2 cellular contexts compared by ENCODE assay signal in the genomic region with DNA sequence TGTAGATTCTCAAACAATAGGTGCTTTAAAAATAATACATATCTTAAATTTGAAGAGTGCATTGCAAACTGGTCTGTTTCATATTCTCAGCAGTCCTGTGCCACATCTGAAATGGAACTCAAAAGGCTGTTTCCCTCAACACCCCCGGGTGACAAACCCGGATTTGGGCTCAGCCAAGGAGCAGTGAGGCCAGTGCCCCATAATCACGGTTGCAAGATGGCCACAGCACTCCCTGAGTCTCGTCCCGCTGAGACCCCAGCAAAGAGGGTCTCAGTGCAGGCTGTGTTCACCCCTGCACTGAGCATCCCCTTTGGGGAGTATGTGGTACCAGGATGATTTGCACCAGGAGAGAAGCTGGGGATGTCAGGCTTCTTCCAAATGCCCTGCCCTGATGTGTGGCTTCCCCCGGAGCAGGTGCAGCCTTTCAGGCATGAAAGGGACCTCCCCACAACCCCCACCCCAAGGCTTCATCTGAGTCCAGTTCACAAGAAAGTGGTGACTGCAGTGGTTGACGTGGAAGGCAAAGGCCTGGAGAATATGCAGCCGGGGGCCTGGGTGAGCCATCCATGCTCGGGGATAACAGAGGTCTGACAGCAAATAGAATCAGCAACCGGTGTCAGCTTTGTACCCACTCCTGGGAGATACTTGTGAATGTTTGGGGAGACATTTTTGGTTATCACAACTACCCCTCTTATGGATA.
TF ChIP-seq lines count a peak whose summit lies in the region.

No MANE protein-coding gene starts in this region.

TF ChIP-seq in HCT116, 20 proteins besides CTCF, POLR2A, EP300 and RAD21 (continued from another document):
- TF ChIP-seq SIN3A (IDR thresholded peaks at IDR 0.05; ENCODE audit: low read depth) (no peak), ZNF274 (IDR thresholded peaks at IDR 0.05; ENCODE audit: low read depth, low read length) (no peak), JUND (IDR thresholded peaks at IDR 0.05) (no peak), SRF (IDR thresholded peaks at IDR 0.05; ENCODE audit: low read depth) (no peak), EGR1 (IDR thresholded peaks at IDR 0.05; ENCODE audit: low read depth) (no peak), SP1 (IDR thresholded peaks at IDR 0.05; ENCODE audit: low read depth) (no peak), FOSL1 (IDR thresholded peaks at IDR 0.05; ENCODE audit: low read depth) (no peak), ELF1 (IDR thresholded peaks at IDR 0.05; ENCODE audit: borderline replicate concordance, low read depth) (no peak), YY1 (IDR thresholded peaks at IDR 0.05; ENCODE audit: extremely low read depth, insufficient replicate concordance, low read depth, low read length) (no peak), TCF7L2 (IDR thresholded peaks at IDR 0.05; ENCODE audit: borderline replicate concordance, extremely low read depth, insufficient read depth, insufficient read length) (no peak), EZH2phosphoT487 (IDR thresholded peaks at IDR 0.05; ENCODE audit: borderline replicate concordance) (no peak), POLR2AphosphoS5 (IDR thresholded peaks at IDR 0.05; ENCODE audit: low read depth, low read length) (no peak), CEBPB (IDR thresholded peaks at IDR 0.05; ENCODE audit: low read depth) (no peak), ZFX (IDR thresholded peaks at IDR 0.05) (no peak)
- TF ChIP-seq, protein P1, sequence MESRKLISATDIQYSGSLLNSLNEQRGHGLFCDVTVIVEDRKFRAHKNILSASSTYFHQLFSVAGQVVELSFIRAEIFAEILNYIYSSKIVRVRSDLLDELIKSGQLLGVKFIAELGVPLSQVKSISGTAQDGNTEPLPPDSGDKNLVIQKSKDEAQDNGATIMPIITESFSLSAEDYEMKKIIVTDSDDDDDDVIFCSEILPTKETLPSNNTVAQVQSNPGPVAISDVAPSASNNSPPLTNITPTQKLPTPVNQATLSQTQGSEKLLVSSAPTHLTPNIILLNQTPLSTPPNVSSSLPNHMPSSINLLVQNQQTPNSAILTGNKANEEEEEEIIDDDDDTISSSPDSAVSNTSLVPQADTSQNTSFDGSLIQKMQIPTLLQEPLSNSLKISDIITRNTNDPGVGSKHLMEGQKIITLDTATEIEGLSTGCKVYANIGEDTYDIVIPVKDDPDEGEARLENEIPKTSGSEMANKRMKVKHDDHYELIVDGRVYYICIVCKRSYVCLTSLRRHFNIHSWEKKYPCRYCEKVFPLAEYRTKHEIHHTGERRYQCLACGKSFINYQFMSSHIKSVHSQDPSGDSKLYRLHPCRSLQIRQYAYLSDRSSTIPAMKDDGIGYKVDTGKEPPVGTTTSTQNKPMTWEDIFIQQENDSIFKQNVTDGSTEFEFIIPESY (IDR thresholded peaks at IDR 0.05; ENCODE audit: extremely low read depth, insufficient replicate concordance, low read length): no peak
- TF ChIP-seq, protein P2, sequence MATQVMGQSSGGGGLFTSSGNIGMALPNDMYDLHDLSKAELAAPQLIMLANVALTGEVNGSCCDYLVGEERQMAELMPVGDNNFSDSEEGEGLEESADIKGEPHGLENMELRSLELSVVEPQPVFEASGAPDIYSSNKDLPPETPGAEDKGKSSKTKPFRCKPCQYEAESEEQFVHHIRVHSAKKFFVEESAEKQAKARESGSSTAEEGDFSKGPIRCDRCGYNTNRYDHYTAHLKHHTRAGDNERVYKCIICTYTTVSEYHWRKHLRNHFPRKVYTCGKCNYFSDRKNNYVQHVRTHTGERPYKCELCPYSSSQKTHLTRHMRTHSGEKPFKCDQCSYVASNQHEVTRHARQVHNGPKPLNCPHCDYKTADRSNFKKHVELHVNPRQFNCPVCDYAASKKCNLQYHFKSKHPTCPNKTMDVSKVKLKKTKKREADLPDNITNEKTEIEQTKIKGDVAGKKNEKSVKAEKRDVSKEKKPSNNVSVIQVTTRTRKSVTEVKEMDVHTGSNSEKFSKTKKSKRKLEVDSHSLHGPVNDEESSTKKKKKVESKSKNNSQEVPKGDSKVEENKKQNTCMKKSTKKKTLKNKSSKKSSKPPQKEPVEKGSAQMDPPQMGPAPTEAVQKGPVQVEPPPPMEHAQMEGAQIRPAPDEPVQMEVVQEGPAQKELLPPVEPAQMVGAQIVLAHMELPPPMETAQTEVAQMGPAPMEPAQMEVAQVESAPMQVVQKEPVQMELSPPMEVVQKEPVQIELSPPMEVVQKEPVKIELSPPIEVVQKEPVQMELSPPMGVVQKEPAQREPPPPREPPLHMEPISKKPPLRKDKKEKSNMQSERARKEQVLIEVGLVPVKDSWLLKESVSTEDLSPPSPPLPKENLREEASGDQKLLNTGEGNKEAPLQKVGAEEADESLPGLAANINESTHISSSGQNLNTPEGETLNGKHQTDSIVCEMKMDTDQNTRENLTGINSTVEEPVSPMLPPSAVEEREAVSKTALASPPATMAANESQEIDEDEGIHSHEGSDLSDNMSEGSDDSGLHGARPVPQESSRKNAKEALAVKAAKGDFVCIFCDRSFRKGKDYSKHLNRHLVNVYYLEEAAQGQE (IDR thresholded peaks at IDR 0.05; ENCODE audit: low read depth): no peak
- TF ChIP-seq, protein P3, sequence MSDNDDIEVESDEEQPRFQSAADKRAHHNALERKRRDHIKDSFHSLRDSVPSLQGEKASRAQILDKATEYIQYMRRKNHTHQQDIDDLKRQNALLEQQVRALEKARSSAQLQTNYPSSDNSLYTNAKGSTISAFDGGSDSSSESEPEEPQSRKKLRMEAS (IDR thresholded peaks at IDR 0.05): no peak

TF ChIP-seq in SK-N-SH treated with all-trans-retinoic acid at 6 μM for 48 hours, 23 proteins besides CTCF, POLR2A, EP300 and RAD21 (continued from another document):
- no peak for TF ChIP-seq PPARA (CRISPR knock-in tag; IDR thresholded peaks at IDR 0.05; ENCODE audit: borderline replicate concordance)
- TF ChIP-seq GLIS3 (CRISPR knock-in tag; IDR thresholded peaks at IDR 0.05): no peak
- no peak for TF ChIP-seq SNAI2 (CRISPR knock-in tag; IDR thresholded peaks at IDR 0.05)
- no peak for TF ChIP-seq ESRRG (CRISPR knock-in tag; IDR thresholded peaks at IDR 0.05)
- no peak for TF ChIP-seq TCF4 (CRISPR knock-in tag; IDR thresholded peaks at IDR 0.05; ENCODE audit: borderline replicate concordance)
- TF ChIP-seq, protein P4, sequence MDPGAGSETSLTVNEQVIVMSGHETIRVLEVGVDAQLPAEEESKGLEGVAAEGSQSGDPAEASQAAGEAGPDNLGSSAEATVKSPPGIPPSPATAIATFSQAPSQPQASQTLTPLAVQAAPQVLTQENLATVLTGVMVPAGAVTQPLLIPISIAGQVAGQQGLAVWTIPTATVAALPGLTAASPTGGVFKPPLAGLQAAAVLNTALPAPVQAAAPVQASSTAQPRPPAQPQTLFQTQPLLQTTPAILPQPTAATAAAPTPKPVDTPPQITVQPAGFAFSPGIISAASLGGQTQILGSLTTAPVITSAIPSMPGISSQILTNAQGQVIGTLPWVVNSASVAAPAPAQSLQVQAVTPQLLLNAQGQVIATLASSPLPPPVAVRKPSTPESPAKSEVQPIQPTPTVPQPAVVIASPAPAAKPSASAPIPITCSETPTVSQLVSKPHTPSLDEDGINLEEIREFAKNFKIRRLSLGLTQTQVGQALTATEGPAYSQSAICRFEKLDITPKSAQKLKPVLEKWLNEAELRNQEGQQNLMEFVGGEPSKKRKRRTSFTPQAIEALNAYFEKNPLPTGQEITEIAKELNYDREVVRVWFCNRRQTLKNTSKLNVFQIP (CRISPR knock-in tag; IDR thresholded peaks at IDR 0.05; ENCODE audit: borderline replicate concordance, low read depth): no peak
- no peak for TF ChIP-seq ARNTL (CRISPR knock-in tag; IDR thresholded peaks at IDR 0.05; ENCODE audit: borderline replicate concordance, low read depth)
- TF ChIP-seq ZFP3 (CRISPR knock-in tag; IDR thresholded peaks at IDR 0.05): no peak
- TF ChIP-seq, protein P5, sequence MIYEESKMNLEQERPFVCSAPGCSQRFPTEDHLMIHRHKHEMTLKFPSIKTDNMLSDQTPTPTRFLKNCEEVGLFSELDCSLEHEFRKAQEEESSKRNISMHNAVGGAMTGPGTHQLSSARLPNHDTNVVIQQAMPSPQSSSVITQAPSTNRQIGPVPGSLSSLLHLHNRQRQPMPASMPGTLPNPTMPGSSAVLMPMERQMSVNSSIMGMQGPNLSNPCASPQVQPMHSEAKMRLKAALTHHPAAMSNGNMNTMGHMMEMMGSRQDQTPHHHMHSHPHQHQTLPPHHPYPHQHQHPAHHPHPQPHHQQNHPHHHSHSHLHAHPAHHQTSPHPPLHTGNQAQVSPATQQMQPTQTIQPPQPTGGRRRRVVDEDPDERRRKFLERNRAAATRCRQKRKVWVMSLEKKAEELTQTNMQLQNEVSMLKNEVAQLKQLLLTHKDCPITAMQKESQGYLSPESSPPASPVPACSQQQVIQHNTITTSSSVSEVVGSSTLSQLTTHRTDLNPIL (CRISPR knock-in tag; IDR thresholded peaks at IDR 0.05; ENCODE audit: low read depth): no peak
